Comparison of ENCODE assay signal across 13 cellular contexts in the genomic region with DNA sequence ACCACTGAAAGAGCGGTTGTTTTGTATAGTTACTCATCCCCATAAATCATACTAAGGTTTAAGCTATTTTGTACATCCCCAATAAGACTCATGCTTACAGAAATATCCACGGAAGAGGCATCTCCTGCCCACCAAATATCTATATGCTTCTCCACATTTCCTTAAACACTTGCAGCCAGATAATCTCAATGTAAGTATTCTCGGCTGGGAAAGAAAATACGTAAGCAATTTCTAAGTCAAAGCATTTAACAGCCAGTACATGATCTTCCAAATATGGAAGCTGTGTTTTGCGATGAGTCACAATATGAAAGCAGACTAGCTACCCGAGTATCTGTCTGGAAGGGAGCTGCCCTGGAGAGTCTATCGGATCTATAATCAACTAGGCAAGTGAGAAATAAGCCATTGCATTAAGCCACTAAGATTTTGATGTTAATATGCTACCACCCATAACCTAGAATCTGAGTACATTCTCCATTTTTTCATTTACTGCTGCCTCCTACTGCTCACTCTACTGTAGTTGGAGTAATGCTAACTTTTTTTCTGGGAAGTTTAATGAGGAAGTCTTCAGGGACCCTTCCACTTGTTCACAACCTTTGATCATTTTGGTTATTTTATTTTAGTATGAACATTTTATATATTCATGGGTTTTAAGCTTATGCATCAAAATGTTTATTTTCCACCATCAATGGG. TPM values are rescaled to one million over a fixed set of nuclear protein-coding genes. Genes with fewer than 3 reads are reported as not detected.
DNase-seq lines count a peak whose midpoint lies in the region; ATAC-seq and TF ChIP-seq lines count a peak whose summit lies in the region.
"Had no signal": no experiment of that assay in that cellular context is flagged by ENCODE, and none has a peak within 500 bp of the region (broad histone marks: within the 10 kb centered on the region; RNA-seq: fewer than 3 reads in every experiment).

No MANE protein-coding gene starts in this region.

- no peak overlapping the region for H3K4ac ChIP-seq in trophoblast cell (ENCODE audit: low read depth, low read length)

- no CpG with 5 or more reads among the region's 7 CpGs for WGBS in trophoblast cell (ENCODE audit: extremely low coverage, insufficient coverage, insufficient read length)

- H3K27me3 ChIP-seq in OCI-LY1 (ENCODE audit: insufficient read depth, low read length), result no peaks in the 10 kb centered on the region
- no peaks in the 10 kb centered on the region for H3K27me3 ChIP-seq in trophoblast cell (ENCODE audit: insufficient read depth, low read length)
- H3K27me3 ChIP-seq: testis had no signal

- H3K9ac ChIP-seq in OCI-LY1 (ENCODE audit: low read length) (no peak overlapping the region), trophoblast cell (ENCODE audit: low read length) (no peak overlapping the region)

- H3K4me1 ChIP-seq in OCI-LY1 (ENCODE audit: insufficient read depth, low read length, severe bottlenecking) (no peaks in the 10 kb centered on the region), trophoblast cell (ENCODE audit: control insufficient read depth in 1 of 2, insufficient read depth in 2 of 2, low read length in 2 of 2) (no peaks in the 10 kb centered on the region)
- H3K4me1 ChIP-seq: testis had no signal

- TF ChIP-seq CTCF in OCI-LY1 (IDR thresholded peaks at IDR 0.05; ENCODE audit: low read length), result peak; percentile 19; the same call in 1 of the 2 replicates

- H4K91ac ChIP-seq in trophoblast cell (ENCODE audit: low read depth, low read length), result no peak overlapping the region

- DNase-seq in EH (ENCODE audit: low read depth) (peak; percentile 76), dedifferentiated amniotic fluid mesenchymal stem cell (ENCODE audit: extremely low spot score) (peak; percentile 50), trophoblast cell (peak; percentile 6 to 55), NCI-H2196 treated with DMSO at 0.1 percent for 48 hours (lab: John Stamatoyannopoulos, UW; ENCODE audit: unreplicated experiment) (no peak), islet precursor cell (no peak), NCI-H446 treated with DMSO at 0.1 percent for 48 hours (lab: John Stamatoyannopoulos, UW) (no peak)
- DNase-seq: dermis blood vessel endothelial cell, GOT3, NCI-H1092 treated with DMSO at 0.1 percent for 48 hours, testis, WERI-Rb-1 had no signal

- H4K20me1 ChIP-seq in OCI-LY1 (ENCODE audit: insufficient read depth, low read length), result no peaks in the 10 kb centered on the region

- H3K18ac ChIP-seq in trophoblast cell (ENCODE audit: low read length), result no peak overlapping the region

- H3K4me2 ChIP-seq in OCI-LY1 (ENCODE audit: low read length) (no peak overlapping the region), trophoblast cell (ENCODE audit: low read length) (no peak overlapping the region)

- H3K79me2 ChIP-seq in OCI-LY1 (ENCODE audit: insufficient read depth, low read length), result no peaks in the 10 kb centered on the region
- no peaks in the 10 kb centered on the region for H3K79me2 ChIP-seq in trophoblast cell (ENCODE audit: control insufficient read depth, insufficient read depth, low read length, poor library complexity)

- H3K14ac ChIP-seq in trophoblast cell (ENCODE audit: low read length), result no peak overlapping the region

- H3K79me1 ChIP-seq in trophoblast cell (ENCODE audit: low read length), result no peaks in the 10 kb centered on the region

- H3K27ac ChIP-seq in OCI-LY1 (ENCODE audit: low read depth, low read length, poor library complexity, severe bottlenecking), result no peak overlapping the region
- no peak overlapping the region for H3K27ac ChIP-seq in trophoblast cell (ENCODE audit: low read depth, low read length)
- H3K27ac ChIP-seq: testis, WERI-Rb-1 had no signal

- H2AFZ ChIP-seq in OCI-LY1 (ENCODE audit: low read length) (no peak overlapping the region; the same call in 1 of the 2 replicates), trophoblast cell (ENCODE audit: insufficient read depth, low read length, poor library complexity) (no peak overlapping the region)

- no peak overlapping the region for H3K4me3 ChIP-seq in OCI-LY1 (ENCODE audit: low read depth, low read length, poor library complexity, severe bottlenecking)
- no peak overlapping the region for H3K4me3 ChIP-seq in trophoblast cell (ENCODE audit: low read depth, low read length)
- H3K4me3 ChIP-seq: testis had no signal

- no peak overlapping the region for H2BK12ac ChIP-seq in trophoblast cell (ENCODE audit: low read length)

- no peak overlapping the region for H2BK5ac ChIP-seq in trophoblast cell (ENCODE audit: low read depth, low read length, poor library complexity)

- no peak overlapping the region for H3K23ac ChIP-seq in trophoblast cell (ENCODE audit: low read length)

- no peaks in the 10 kb centered on the region for H3F3A ChIP-seq in OCI-LY1 (ENCODE audit: insufficient read depth, low read length)

- no peak for ATAC-seq in GM21528 (IDR thresholded peaks at IDR 0.05; ENCODE audit: low FRiP score, unreplicated experiment)

- no peaks in the 10 kb centered on the region for H3K36me3 ChIP-seq in OCI-LY1 (ENCODE audit: insufficient read depth, low read length)
- H3K36me3 ChIP-seq in trophoblast cell (ENCODE audit: control insufficient read depth in 1 of 2, insufficient read depth in 2 of 2, low read length in 2 of 2), result no peaks in the 10 kb centered on the region
- H3K36me3 ChIP-seq: WERI-Rb-1 had no signal

- no peak overlapping the region for H4K12ac ChIP-seq in trophoblast cell (ENCODE audit: low read depth, low read length)

- no peaks in the 10 kb centered on the region for H3K9me3 ChIP-seq in OCI-LY1 (ENCODE audit: low read length)
- H3K9me3 ChIP-seq in trophoblast cell (ENCODE audit: insufficient read depth, low read depth, low read length), result no peaks in the 10 kb centered on the region
- H3K9me3 ChIP-seq: testis had no signal

- no peak overlapping the region for H2AK5ac ChIP-seq in trophoblast cell (ENCODE audit: low read length)

- H3K9me2 ChIP-seq in OCI-LY1 (ENCODE audit: low read depth, low read length), result no peaks in the 10 kb centered on the region

- no peak overlapping the region for H4K8ac ChIP-seq in trophoblast cell (ENCODE audit: low read depth, low read length)

- H2BK120ac ChIP-seq in trophoblast cell (ENCODE audit: insufficient read depth, low read length, poor library complexity), result no peak overlapping the region

RNA-seq across cellular contexts. Expression of a gene that starts 26.9 kb away (rescaled TPM):
- 17.2 and 17.8 TPM in 2 replicates for polyA plus RNA-seq in trophoblast cell (2013)

RNA-seq across cellular contexts. Expression of a gene that starts 49.6 kb away (rescaled TPM):
- polyA plus RNA-seq in trophoblast cell (2013), result 9.0 and 9.2 TPM in 2 replicates

Comparison
In these comparisons a context has a peak if more than half of its experiments do, and no peak if none do; other contexts are left out.
1. DNase-seq: peak in EH (single experiment), dedifferentiated amniotic fluid mesenchymal stem cell (single experiment) and trophoblast cell (2 of 2); none in NCI-H2196 treated with DMSO at 0.1 percent for 48 hours (single experiment), islet precursor cell (single experiment) and NCI-H446 treated with DMSO at 0.1 percent for 48 hours (single experiment).